8 cellular contexts compared by ENCODE assay signal in genomic region chr19:13060964-13061927, GRCh38. TPM values are rescaled to one million over a fixed set of nuclear protein-coding genes. Genes with fewer than 3 reads are reported as not detected.
DNase-seq lines count a peak whose midpoint lies in the region; ATAC-seq and TF ChIP-seq lines count a peak whose summit lies in the region.

No MANE protein-coding gene starts in this region.

- peak overlapping the region; percentile 14 for H3K27ac ChIP-seq in duodenal mucosa (ENCODE audit: low read depth, low read length)
- H3K27ac ChIP-seq in liver (ENCODE audit: low read depth in 1 of 2, low read length in 2 of 2) = peak overlapping the region; percentile 21 to 36

- peak; percentile 53 for ATAC-seq in HG03342 (IDR thresholded peaks at IDR 0.05; ENCODE audit: unreplicated experiment)
- ATAC-seq in HG03045 (IDR thresholded peaks at IDR 0.05; ENCODE audit: unreplicated experiment) = no peak

- CTCF ChIA-PET in activated CD4-positive, alpha-beta memory T cell treated with anti-CD3 and anti-CD28 coated beads, Interleukin-2, amount 10 ng/mL, durations not matched to agents 7 days and 5 days (lab: Charles Lee) = interaction anchor here (0.6 to 5.6 kb wide), 39 partner anchors 9 to 1572 kb away, joined by 3 to 57 read pairs (median 6); partner anchors contain the start of genes DNASE2 and GCDH

- H3K9me3 ChIP-seq in duodenal mucosa (ENCODE audit: control insufficient read depth in 1 of 2, low read length in 2 of 2) (no peaks in the 10 kb centered on the region), liver (ENCODE audit: control insufficient read depth in 4 of 4, low read length in 3 of 4) (no peaks in the 10 kb centered on the region)

- peak overlapping the region; percentile 57 for H3K4me3 Mint-ChIP-seq in activated CD4-positive, alpha-beta memory T cell treated with anti-CD3 and anti-CD28 coated beads, Interleukin-2, amount 10 ng/mL, durations not matched to agents 7 days and 5 days

- peaks cover 35 to 44% of the 10 kb centered on the region in 2 donors for H3K4me1 ChIP-seq in duodenal mucosa (ENCODE audit: control insufficient read depth in 1 of 2, insufficient read depth in 2 of 2, low read length in 2 of 2)
- H3K4me1 ChIP-seq in liver (ENCODE audit: control insufficient read depth in 4 of 4, insufficient read depth in 4 of 4, low read length in 3 of 4) = peaks cover 0 to 33% (median 21%) of the 10 kb centered on the region in 4 donors

- H3K27me3 Mint-ChIP-seq in activated CD4-positive, alpha-beta memory T cell treated with anti-CD3 and anti-CD28 coated beads, Interleukin-2, amount 10 ng/mL, durations not matched to agents 7 days and 5 days = peaks cover 30% of the 10 kb centered on the region

- peak overlapping the region; percentile 52 to 72 for H3K9ac ChIP-seq in duodenal mucosa (ENCODE audit: low read depth in 1 of 2, low read length in 2 of 2)
- H3K9ac ChIP-seq in liver (ENCODE audit: low read depth in 1 of 2, low read length in 2 of 2) = peak overlapping the region in 1 of 2 donors; percentile 31

- DNase-seq in DMS153 treated with DMSO at 0.1 percent for 48 hours (lab: John Stamatoyannopoulos, UW; ENCODE audit: unreplicated experiment) (peak; percentile 85), NCI-H748 treated with DMSO at 0.1 percent for 48 hours (lab: John Stamatoyannopoulos, UW) (peak; percentile 51)
- DNase-seq in activated CD4-positive, alpha-beta memory T cell treated with anti-CD3 and anti-CD28 coated beads, Interleukin-2, amount 10 ng/mL, durations not matched to agents 7 days and 5 days = peak; percentile 77
- peak; percentile 81 to 85 for DNase-seq in stimulated activated CD4-positive, alpha-beta T cell treated with anti-CD3 and anti-CD28 coated beads, Interleukin-2, amount 100 ng/mL, for 48 hours

- peak; percentile 87 for TF ChIP-seq CTCF in liver (IDR thresholded peaks at IDR 0.05; ENCODE audit: low read depth, low read length, missing input control)

- H3K4me1 Mint-ChIP-seq in activated CD4-positive, alpha-beta memory T cell treated with anti-CD3 and anti-CD28 coated beads, Interleukin-2, amount 10 ng/mL, durations not matched to agents 7 days and 5 days = peaks cover 7% of the 10 kb centered on the region

- no peaks in the 10 kb centered on the region for H3K36me3 Mint-ChIP-seq in activated CD4-positive, alpha-beta memory T cell treated with anti-CD3 and anti-CD28 coated beads, Interleukin-2, amount 10 ng/mL, durations not matched to agents 7 days and 5 days (ENCODE audit: low read depth)

- H3K36me3 ChIP-seq in duodenal mucosa (ENCODE audit: control insufficient read depth in 1 of 2, insufficient read depth in 2 of 2, low read length in 2 of 2) (no peaks in the 10 kb centered on the region), liver (ENCODE audit: control insufficient read depth in 4 of 4, insufficient read depth in 3 of 4, low read depth in 1 of 4, low read length in 3 of 4) (no peaks in the 10 kb centered on the region)

- H3K27ac Mint-ChIP-seq in activated CD4-positive, alpha-beta memory T cell treated with anti-CD3 and anti-CD28 coated beads, Interleukin-2, amount 10 ng/mL, durations not matched to agents 7 days and 5 days = no peak overlapping the region

- TF ChIP-seq RAD21 in liver (IDR thresholded peaks at IDR 0.05) = peak; percentile 93 to 96

- no peaks in the 10 kb centered on the region for H3K9me3 Mint-ChIP-seq in activated CD4-positive, alpha-beta memory T cell treated with anti-CD3 and anti-CD28 coated beads, Interleukin-2, amount 10 ng/mL, durations not matched to agents 7 days and 5 days

- H3K4me3 ChIP-seq in duodenal mucosa (ENCODE audit: low read depth in 1 of 2, low read length in 2 of 2) (peak overlapping the region; percentile 65 to 75), liver (ENCODE audit: low read depth in 1 of 3, low read length in 3 of 3) (peak overlapping the region in 2 of 3 donors; percentile 20 to 52)

- H3K27me3 ChIP-seq in duodenal mucosa (ENCODE audit: control insufficient read depth in 1 of 2, insufficient read depth in 2 of 2, low read length in 2 of 2) (no peaks in the 10 kb centered on the region), liver (ENCODE audit: control insufficient read depth in 4 of 4, insufficient read depth in 4 of 4, low read length in 3 of 4) (no peaks in the 10 kb centered on the region)

- 1% methylated on average over 40 of the region's 40 CpGs for WGBS in liver

- POLR2A ChIA-PET in activated CD4-positive, alpha-beta memory T cell treated with anti-CD3 and anti-CD28 coated beads, Interleukin-2, amount 10 ng/mL, durations not matched to agents 7 days and 5 days (lab: Charles Lee) = interaction anchor here (0.8 to 1.5 kb wide), 5 partner anchors 34 to 96 kb away, joined by 3 to 8 read pairs (median 4); no protein-coding TSS in a partner anchor

TF ChIP-seq in liver, 16 proteins besides CTCF, POLR2A, EP300 and RAD21:
- TF ChIP-seq NR2F2 (IDR thresholded peaks at IDR 0.05) = no peak
- no peak for TF ChIP-seq SP1 (IDR thresholded peaks at IDR 0.05)
- TF ChIP-seq EGR1 (IDR thresholded peaks at IDR 0.05; ENCODE audit: low read depth in 2 of 2) = no peak
- TF ChIP-seq RXRA (IDR thresholded peaks at IDR 0.05) = peak in 1 of 2 donors; percentile 7

RNA-seq across cellular contexts. Expression of gene LYL1, which starts 41.4 kb away (rescaled TPM):
- total RNA-seq in activated CD4-positive, alpha-beta memory T cell treated with anti-CD3 and anti-CD28 coated beads, Interleukin-2, amount 10 ng/mL, durations not matched to agents 7 days and 5 days = 1 to 10 TPM; 5.7 to 6.2 TPM
- total RNA-seq in liver = 10 to 100 TPM in 1 of 2 donors, 1 to 10 TPM in 1; 2.0 to 69.7 TPM
- polyA plus RNA-seq in liver = 1 to 10 TPM in 1 of 2 donors, under 1 TPM in 1; 0.35 to 2.6 TPM

RNA-seq across cellular contexts. Expression of gene TRMT1, which starts 55.3 kb away (rescaled TPM):
- 10 to 100 TPM; 29.4 to 29.7 TPM for total RNA-seq in activated CD4-positive, alpha-beta memory T cell treated with anti-CD3 and anti-CD28 coated beads, Interleukin-2, amount 10 ng/mL, durations not matched to agents 7 days and 5 days
- 10 to 100 TPM in 1 of 2 donors, 1 to 10 TPM in 1; 8.3 to 15.6 TPM for total RNA-seq in liver
- polyA plus RNA-seq in liver = 10 to 100 TPM in 1 of 2 donors, 1 to 10 TPM in 1; 9.8 to 13.7 TPM

RNA-seq across cellular contexts. Expression of gene NACC1, which starts 56.8 kb away (rescaled TPM):
- 10 to 100 TPM; 74.5 to 82.2 TPM for total RNA-seq in activated CD4-positive, alpha-beta memory T cell treated with anti-CD3 and anti-CD28 coated beads, Interleukin-2, amount 10 ng/mL, durations not matched to agents 7 days and 5 days
- 10 to 100 TPM; 16.7 to 18.7 TPM for total RNA-seq in liver
- 10 to 100 TPM in 1 of 2 donors, under 1 TPM in 1; 0.86 to 24.7 TPM for polyA plus RNA-seq in liver
